In the genomic region with DNA sequence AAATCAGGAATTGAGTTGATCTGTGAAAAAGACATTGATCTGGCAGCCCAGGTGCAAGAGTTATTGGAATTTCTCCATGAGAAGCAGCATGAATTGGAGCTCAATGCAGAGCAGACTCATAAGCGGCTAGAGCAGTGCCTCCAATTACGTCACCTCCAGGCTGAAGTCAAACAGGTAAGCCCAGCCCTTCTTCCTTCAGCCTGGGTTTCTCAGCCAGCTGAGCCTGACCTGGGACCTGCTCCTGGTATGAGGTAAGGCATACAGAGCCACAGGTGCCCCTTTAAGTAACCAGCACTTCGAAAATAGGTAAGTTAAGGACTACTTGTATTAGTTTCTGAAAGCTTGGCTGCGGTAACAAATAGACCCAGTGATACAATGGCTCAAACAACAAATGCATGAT, we compare ENCODE assay signal across 28 cellular contexts.
"Had no signal": no experiment of that assay in that cellular context is flagged by ENCODE, and none has a peak within 500 bp of the region (broad histone marks: within the 10 kb centered on the region; RNA-seq: fewer than 3 reads in every experiment).

No MANE protein-coding gene starts in this region.

- H3K36me3 ChIP-seq: pancreas, prostate gland, sigmoid colon, tibial nerve, uterus had no signal

- H3K4me1 ChIP-seq: lower lobe of right lung, pancreas, prostate gland, sigmoid colon, spleen, suprapubic skin, tibial nerve, uterus had no signal

- H3K4me3 Mint-ChIP-seq: naive thymus-derived CD8-positive, alpha-beta T cell; nephron; neural crest cell; stimulated activated effector memory CD8-positive, alpha-beta T cell treated with anti-CD3 and anti-CD28 coated beads, Interleukin-12 subunit alpha, Interleukin-12 subunit beta, amount 100 ng/mL, for 72 hours; stimulated activated naive CD8-positive, alpha-beta T cell treated with anti-CD3 and anti-CD28 coated beads, Interleukin-15, Interleukin-2, amounts not matched to agents 100 ng/mL and 50 ng/mL, for 24 hours; type B pancreatic cell had no signal

- H3K4me3 ChIP-seq: hepatocyte, lower lobe of right lung, pancreas, prostate gland, sigmoid colon, spleen, suprapubic skin, tibial nerve, uterus had no signal

- ATAC-seq: left cardiac atrium; left lobe of liver; lower lobe of right lung; naive thymus-derived CD8-positive, alpha-beta T cell; pancreas; right cardiac atrium; stimulated activated effector memory CD8-positive, alpha-beta T cell treated with anti-CD3 and anti-CD28 coated beads, Interleukin-12 subunit alpha, Interleukin-12 subunit beta, amount 100 ng/mL, for 72 hours had no signal

- H3K9me3 Mint-ChIP-seq: naive thymus-derived CD8-positive, alpha-beta T cell; nephron; neural crest cell; stimulated activated effector memory CD8-positive, alpha-beta T cell treated with anti-CD3 and anti-CD28 coated beads, Interleukin-12 subunit alpha, Interleukin-12 subunit beta, amount 100 ng/mL, for 72 hours; stimulated activated naive CD8-positive, alpha-beta T cell treated with anti-CD3 and anti-CD28 coated beads, Interleukin-15, Interleukin-2, amounts not matched to agents 100 ng/mL and 50 ng/mL, for 24 hours; type B pancreatic cell had no signal

- H3K9me3 ChIP-seq: lower lobe of right lung, pancreas, prostate gland, sigmoid colon, spleen, suprapubic skin, tibial nerve, uterus had no signal

- H3K4me1 Mint-ChIP-seq: naive thymus-derived CD8-positive, alpha-beta T cell; nephron; neural crest cell; stimulated activated effector memory CD8-positive, alpha-beta T cell treated with anti-CD3 and anti-CD28 coated beads, Interleukin-12 subunit alpha, Interleukin-12 subunit beta, amount 100 ng/mL, for 72 hours had no signal

- H3K36me3 Mint-ChIP-seq: naive thymus-derived CD8-positive, alpha-beta T cell; stimulated activated effector memory CD8-positive, alpha-beta T cell treated with anti-CD3 and anti-CD28 coated beads, Interleukin-12 subunit alpha, Interleukin-12 subunit beta, amount 100 ng/mL, for 72 hours had no signal

- FAIRE-seq: keratinocyte, pancreas, small intestine had no signal

- DNase-seq: kidney glomerular epithelial cell; left cardiac atrium; lower lobe of right lung; mammary epithelial cell; mesenchymal stem cell; naive thymus-derived CD8-positive, alpha-beta T cell; nucleus accumbens; pancreas; posterior cingulate gyrus; retina; right cardiac atrium; sigmoid colon; small intestine; spleen; stimulated activated CD4-positive, alpha-beta T cell treated with anti-CD3 and anti-CD28 coated beads, Interleukin-4, amount 100 ng/mL, for 24 hours; stimulated activated naive CD4-positive, alpha-beta T cell; uterus had no signal

- H3K27me3 ChIP-seq: hepatocyte, pancreas, sigmoid colon, spleen, suprapubic skin, tibial nerve, uterus had no signal

- H3K79me2 ChIP-seq: hepatocyte had no signal

- H2AFZ ChIP-seq: hepatocyte had no signal

- H3K27ac Mint-ChIP-seq: naive thymus-derived CD8-positive, alpha-beta T cell; nephron; stimulated activated effector memory CD8-positive, alpha-beta T cell treated with anti-CD3 and anti-CD28 coated beads, Interleukin-12 subunit alpha, Interleukin-12 subunit beta, amount 100 ng/mL, for 72 hours; stimulated activated naive CD8-positive, alpha-beta T cell treated with anti-CD3 and anti-CD28 coated beads, Interleukin-15, Interleukin-2, amounts not matched to agents 100 ng/mL and 50 ng/mL, for 24 hours; type B pancreatic cell had no signal

- H3K4me2 ChIP-seq: hepatocyte had no signal

- H3K27ac ChIP-seq: hepatocyte, lower lobe of right lung, pancreas, prostate gland, sigmoid colon, spleen, suprapubic skin, tibial nerve, uterus had no signal
